20 cellular contexts compared by ENCODE assay signal in genomic region chr4:6808259-6808658, GRCh38.
"Had no signal": no experiment of that assay in that cellular context is flagged by ENCODE, and none has a peak within 500 bp of the region (broad histone marks: within the 10 kb centered on the region; RNA-seq: fewer than 3 reads in every experiment).

No MANE protein-coding gene starts in this region.

- H3K27me3 Mint-ChIP-seq: activated B cell treated with CpG ODN at 0.5 μM for 24 hours; activated CD4-positive, alpha-beta memory T cell treated with anti-CD3 and anti-CD28 coated beads for 36 hours; activated CD8-positive, alpha-beta memory T cell treated with anti-CD3 and anti-CD28 coated beads, Interleukin-2, amount 10 ng/mL, durations not matched to agents 7 days and 5 days; naive thymus-derived CD4-positive, alpha-beta T cell; stimulated activated naive CD8-positive, alpha-beta T cell treated with anti-CD3 and anti-CD28 coated beads, Interleukin-15, Interleukin-2, amounts not matched to agents 100 ng/mL and 50 ng/mL, for 24 hours had no signal

- DNase-seq: activated B cell treated with CpG ODN at 0.5 μM for 24 hours; activated CD4-positive, alpha-beta memory T cell treated with anti-CD3 and anti-CD28 coated beads for 36 hours; activated CD4-positive, alpha-beta T cell treated with anti-CD3 and anti-CD28 coated beads for 4 hours; activated CD8-positive, alpha-beta memory T cell treated with anti-CD3 and anti-CD28 coated beads, Interleukin-2, amount 10 ng/mL, durations not matched to agents 7 days and 5 days; activated naive CD4-positive, alpha-beta T cell treated with anti-CD3 and anti-CD28 coated beads for 36 hours; foreskin melanocyte; kidney; left lung; mesendoderm; naive thymus-derived CD4-positive, alpha-beta T cell; pancreas; SK-N-SH; stimulated activated CD4-positive, alpha-beta T cell treated with anti-CD3 and anti-CD28 coated beads, Interleukin-12 subunit alpha, Interleukin-12 subunit beta, amount 100 ng/mL, for 4 hours; stimulated activated CD4-positive, alpha-beta T cell treated with anti-CD3 and anti-CD28 coated beads, Interleukin-1b, Interleukin-23, amount 100 ng/mL, for 48 hours; T-helper 9 cell; transverse colon had no signal

- H3K4me3 ChIP-seq: left lung, pancreas, suprapubic skin, transverse colon, vagina had no signal

- H3K9me3 ChIP-seq: left lung, pancreas, SK-N-SH, suprapubic skin, transverse colon, vagina had no signal

- H3K4me3 Mint-ChIP-seq: activated B cell treated with CpG ODN at 0.5 μM for 24 hours; activated CD4-positive, alpha-beta memory T cell treated with anti-CD3 and anti-CD28 coated beads for 36 hours; activated CD8-positive, alpha-beta memory T cell treated with anti-CD3 and anti-CD28 coated beads, Interleukin-2, amount 10 ng/mL, durations not matched to agents 7 days and 5 days; activated naive CD4-positive, alpha-beta T cell treated with anti-CD3 and anti-CD28 coated beads for 36 hours; naive thymus-derived CD4-positive, alpha-beta T cell; stimulated activated naive CD8-positive, alpha-beta T cell treated with anti-CD3 and anti-CD28 coated beads, Interleukin-15, Interleukin-2, amounts not matched to agents 100 ng/mL and 50 ng/mL, for 24 hours had no signal

- ATAC-seq: activated CD8-positive, alpha-beta memory T cell treated with anti-CD3 and anti-CD28 coated beads, Interleukin-2, amount 10 ng/mL, durations not matched to agents 7 days and 5 days had no signal

- H3K9ac ChIP-seq: SK-N-SH had no signal

- H3K27me3 ChIP-seq: left lung, pancreas, suprapubic skin, transverse colon, vagina had no signal

- H3K9me3 Mint-ChIP-seq: activated B cell treated with CpG ODN at 0.5 μM for 24 hours; activated CD4-positive, alpha-beta memory T cell treated with anti-CD3 and anti-CD28 coated beads for 36 hours; activated naive CD4-positive, alpha-beta T cell treated with anti-CD3 and anti-CD28 coated beads for 36 hours; naive thymus-derived CD4-positive, alpha-beta T cell; stimulated activated naive CD8-positive, alpha-beta T cell treated with anti-CD3 and anti-CD28 coated beads, Interleukin-15, Interleukin-2, amounts not matched to agents 100 ng/mL and 50 ng/mL, for 24 hours had no signal

- H3K27ac ChIP-seq: epithelial cell of prostate, suprapubic skin, vagina had no signal

- H3K36me3 ChIP-seq: left lung, pancreas, suprapubic skin, transverse colon, vagina had no signal

- H3K4me1 Mint-ChIP-seq: activated CD8-positive, alpha-beta memory T cell treated with anti-CD3 and anti-CD28 coated beads, Interleukin-2, amount 10 ng/mL, durations not matched to agents 7 days and 5 days had no signal

- H3K27ac Mint-ChIP-seq: activated B cell treated with CpG ODN at 0.5 μM for 24 hours; activated CD4-positive, alpha-beta memory T cell treated with anti-CD3 and anti-CD28 coated beads for 36 hours; activated CD8-positive, alpha-beta memory T cell treated with anti-CD3 and anti-CD28 coated beads, Interleukin-2, amount 10 ng/mL, durations not matched to agents 7 days and 5 days; activated naive CD4-positive, alpha-beta T cell treated with anti-CD3 and anti-CD28 coated beads for 36 hours; stimulated activated naive CD8-positive, alpha-beta T cell treated with anti-CD3 and anti-CD28 coated beads, Interleukin-15, Interleukin-2, amounts not matched to agents 100 ng/mL and 50 ng/mL, for 24 hours had no signal
